ENCODE assay signal across 2 cellular contexts in genomic region chr17:80443498-80443897, GRCh38.
A peak's percentile ranks its signal among the peaks of the same experiment; 100 is the strongest.
TF ChIP-seq lines count a peak whose summit lies in the region.

No MANE protein-coding gene starts in this region.

TF ChIP-seq in liver, 16 proteins besides CTCF, POLR2A, EP300 and RAD21:
- TF ChIP-seq ZBTB33 (IDR thresholded peaks at IDR 0.05) (no peak), HNF4A (conservative IDR thresholded peaks at IDR 0.05) (peak; percentile 4 to 44)

TF ChIP-seq in HepG2, 621 proteins besides CTCF, POLR2A, EP300 and RAD21 (continued from another document):
- no peak for TF ChIP-seq NKX3-1 (CRISPR knock-in tag; IDR thresholded peaks at IDR 0.05)
- no peak for TF ChIP-seq ZNF589 (CRISPR knock-in tag; conservative IDR thresholded peaks at IDR 0.05)
- TF ChIP-seq MYNN (CRISPR knock-in tag; IDR thresholded peaks at IDR 0.05; ENCODE audit: low read depth): no peak
- TF ChIP-seq TCF12 (IDR thresholded peaks at IDR 0.05): no peak
- no peak for TF ChIP-seq TCF12 (CRISPR knock-in tag; IDR thresholded peaks at IDR 0.05)
- no peak for TF ChIP-seq ELF3 (CRISPR knock-in tag; IDR thresholded peaks at IDR 0.05)
- TF ChIP-seq ZNF143 (CRISPR knock-in tag; IDR thresholded peaks at IDR 0.05): no peak
- no peak for TF ChIP-seq DMTF1 (CRISPR knock-in tag; IDR thresholded peaks at IDR 0.05)
- TF ChIP-seq NFYC (CRISPR knock-in tag; IDR thresholded peaks at IDR 0.05): no peak
- no peak for TF ChIP-seq STAT5B (CRISPR knock-in tag; IDR thresholded peaks at IDR 0.05)
- TF ChIP-seq HOMEZ (CRISPR knock-in tag; IDR thresholded peaks at IDR 0.05; ENCODE audit: low read depth): no peak
